6 cellular contexts compared by ENCODE assay signal in the genomic region with DNA sequence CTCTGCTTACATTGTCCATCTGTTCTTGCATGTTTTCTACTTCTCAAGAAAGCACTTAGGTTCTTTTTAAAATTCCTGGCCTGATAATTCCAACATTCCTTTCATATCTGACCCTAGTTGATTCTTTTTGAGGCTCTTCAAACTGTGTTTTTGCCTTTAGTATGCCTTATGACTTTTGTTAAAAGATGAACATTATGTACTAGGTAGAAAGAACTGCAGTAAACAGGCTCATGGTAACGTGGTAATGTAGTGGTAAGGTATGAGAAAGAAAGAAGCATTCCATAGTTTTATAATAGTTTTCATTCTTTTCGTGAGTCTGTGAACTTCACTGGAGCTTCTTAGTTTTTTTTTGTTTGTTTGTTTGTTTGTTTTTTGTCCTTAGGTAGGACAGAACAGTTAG.
"Had no signal": no experiment of that assay in that cellular context is flagged by ENCODE, and none has a peak within 500 bp of the region (broad histone marks: within the 10 kb centered on the region; RNA-seq: fewer than 3 reads in every experiment).

No MANE protein-coding gene starts in this region.

- H2AFZ ChIP-seq: GM23338 had no signal

- H3K4me2 ChIP-seq: GM23338 had no signal

- ATAC-seq: GM23338, HepG2 had no signal

- H3K4me3 ChIP-seq: GM23338 had no signal

- DNase-seq: H9, HCEC 1CT, KBM-7 had no signal

- H3K27ac ChIP-seq: HL-60 had no signal
